ENCODE assay signal across 8 cellular contexts in genomic region chr17:7280519-7281073, GRCh38. TPM values are rescaled to one million over a fixed set of nuclear protein-coding genes. Genes with fewer than 3 reads are reported as not detected.
DNase-seq lines count a peak whose midpoint lies in the region; ATAC-seq and TF ChIP-seq lines count a peak whose summit lies in the region.

No MANE protein-coding gene starts in this region.

- TF ChIP-seq CTCF in OCI-LY7 (conservative IDR thresholded peaks at IDR 0.05; ENCODE audit: low read length) = peak; percentile 96
- TF ChIP-seq CTCF in epithelial cell of esophagus (IDR thresholded peaks at IDR 0.05; ENCODE audit: insufficient read depth, low read depth, low read length, missing control alignments) = peak; percentile 92
- peak; percentile 90 for TF ChIP-seq CTCF in mucosa of descending colon (IDR thresholded peaks at IDR 0.05)

- no peaks in the 10 kb centered on the region for H3K79me2 ChIP-seq in OCI-LY7 (ENCODE audit: insufficient read depth, low read depth, low read length)

- H3K4me3 ChIP-seq in OCI-LY7 (ENCODE audit: low read depth, low read length, poor library complexity, severe bottlenecking) (peak overlapping the region; percentile 59), epithelial cell of esophagus (ENCODE audit: low read length) (peak overlapping the region; percentile 48), mucosa of descending colon (peak overlapping the region; percentile 9)

- ATAC-seq in GM18873 (IDR thresholded peaks at IDR 0.05; ENCODE audit: low FRiP score, unreplicated experiment) (peak; percentile 50), mucosa of descending colon (peak; percentile 83)

- no peaks in the 10 kb centered on the region for H4K20me1 ChIP-seq in OCI-LY7 (ENCODE audit: insufficient read depth, low read length)

- intact Hi-C loops in OCI-LY7 (cut with micrococcal nuclease; ENCODE audit: unreplicated experiment) (loop anchor here (1.0 to 2.0 kb wide), 5 partner anchors 16 to 235 kb away; partner anchors contain the start of genes ACAP1, KCTD11 and TMEM102), mucosa of descending colon (cut with DNase I, micrococcal nuclease) (no loop called here)

- BruUV-seq in OCI-LY7 (replicated peaks; lab: Mats Ljungman, UMichigan) = no TSS peak

- H3K9me3 ChIP-seq in OCI-LY7 (ENCODE audit: low read length) (no peaks in the 10 kb centered on the region), mucosa of descending colon (no peaks in the 10 kb centered on the region)

- CTCF ChIA-PET in OCI-LY7 (lab: Charles Lee; ENCODE audit: unreplicated experiment) = interaction anchor here (0.5 to 1.0 kb wide), 3 partner anchors 16 to 203 kb away, joined by 3 to 4 read pairs (median 4); partner anchors contain the start of gene POLR2A

- DNase-seq in ACHN = peak; percentile 87
- peak; percentile 50 for DNase-seq in HS-5 (ENCODE audit: low read depth)
- peak; percentile 92 for DNase-seq in OCI-LY7 (ENCODE audit: low spot score)
- peak; percentile 82 for DNase-seq in activated T-cell treated with anti-CD3 and anti-CD28 coated beads for 4 hours
- peak; percentile 91 for DNase-seq in epithelial cell of esophagus (ENCODE audit: low read depth)
- peak; percentile 86 to 93 (median 88) for DNase-seq in mucosa of descending colon
- DNase-seq in stimulated activated CD8-positive, alpha-beta memory T cell treated with anti-CD3 and anti-CD28 coated beads, Interleukin-2, amount 100 ng/mL, for 48 hours (ENCODE audit: low read depth in 2 of 2) = peak; percentile 67 to 78

- in situ Hi-C loops in ACHN (cut with HindIII; ENCODE audit: low pct_ligation_motif_present, low pct_unique_long_range_greater_than_20kb, low sequenced_read_pairs) = no loop called here

- no peaks in the 10 kb centered on the region for H3K9me2 ChIP-seq in OCI-LY7 (ENCODE audit: insufficient read depth, low read length)

- peak overlapping the region; percentile 85; the same call in 1 of the 2 replicates for H2AFZ ChIP-seq in OCI-LY7 (ENCODE audit: low read length)

- peak overlapping the region; percentile 88 for H3K4me2 ChIP-seq in OCI-LY7 (ENCODE audit: low read length)

- H3K4me1 ChIP-seq in OCI-LY7 (ENCODE audit: insufficient read depth, low read length, poor library complexity, severe bottlenecking) (peaks cover 32% of the 10 kb centered on the region), mucosa of descending colon (ENCODE audit: low read depth) (peaks cover 27% of the 10 kb centered on the region)

- peak overlapping the region; percentile 57 for H3K27ac ChIP-seq in OCI-LY7 (ENCODE audit: low read depth, low read length, poor library complexity, severe bottlenecking)

- POLR2A ChIA-PET in OCI-LY7 (lab: Charles Lee) = interaction anchor here (0.6 to 1.3 kb wide), 3 partner anchors 11 to 24 kb away, joined by 3 to 5 read pairs (median 3); no protein-coding TSS in a partner anchor

- H3K36me3 ChIP-seq in OCI-LY7 (ENCODE audit: insufficient read depth, low read length) (no peaks in the 10 kb centered on the region), mucosa of descending colon (ENCODE audit: low read depth) (no peaks in the 10 kb centered on the region)

RNA-seq across cellular contexts. Expression of gene SLC2A4, which starts 0.9 kb away (rescaled TPM):
- 0.49 and 0.63 TPM in 2 replicates for total RNA-seq in OCI-LY7 (2014; rRNA removed; shearing (Covaris generic))
- total RNA-seq in OCI-LY7 (2022) (0.30 and 0.61 TPM in 2 replicates), mucosa of descending colon (10 to 100 TPM in 1 of 3 donors, 1 to 10 TPM in 2; 5.3 to 78.2 (median 6.1) TPM)

RNA-seq across cellular contexts. Expression of gene YBX2, which starts 13.8 kb away (rescaled TPM):
- total RNA-seq in OCI-LY7 (2014; rRNA removed; shearing (Covaris generic)) = 9.8 and 12.8 TPM in 2 replicates
- total RNA-seq in OCI-LY7 (2022) (6.7 and 11.8 TPM in 2 replicates), mucosa of descending colon (10 to 100 TPM; 17.9 to 71.4 (median 37.8) TPM)

RNA-seq across cellular contexts. Expression of gene CLDN7, which starts 18.3 kb away (rescaled TPM):
- total RNA-seq in OCI-LY7 (2014; rRNA removed; shearing (Covaris generic)) = 0.28 TPM in 1 of 2 replicates, not detected in the other
- total RNA-seq in OCI-LY7 (2022) (0.32 and 0.65 TPM in 2 replicates), mucosa of descending colon (1,000 to 10,000 TPM in 1 of 3 donors, 100 to 1,000 TPM in 2; 586 to 1,244 (median 934) TPM)

RNA-seq across cellular contexts. Expression of gene EIF5A, which starts 26.8 kb away (rescaled TPM):
- total RNA-seq in OCI-LY7 (2014; rRNA removed; shearing (Covaris generic)) = 491 and 519 TPM in 2 replicates
- 692 and 803 TPM in 2 replicates for total RNA-seq in OCI-LY7 (2022)
- total RNA-seq in mucosa of descending colon = 100 to 1,000 TPM; 281 to 492 (median 313) TPM

RNA-seq across cellular contexts. Expression of gene ELP5, which starts 28.6 kb away (rescaled TPM):
- total RNA-seq in OCI-LY7 (2014; rRNA removed; shearing (Covaris generic)) = 71.7 and 84.6 TPM in 2 replicates
- total RNA-seq in OCI-LY7 (2022) (96.8 and 97.3 TPM in 2 replicates), mucosa of descending colon (10 to 100 TPM; 34.9 to 45.6 (median 42.2) TPM)

Comparison
In these comparisons a context has a peak if more than half of its experiments do, and no peak if none do; other contexts are left out.
1. Peak in every context shown above with its lines: DNase-seq, ATAC-seq, H3K4me3 ChIP-seq and H3K27ac ChIP-seq.
2. H3K4me3 ChIP-seq: peak in every context shown above with its lines; median percentile 59 in OCI-LY7; 48 in epithelial cell of esophagus; 9 in mucosa of descending colon.
3. RNA of gene CLDN7, which starts 18.3 kb away (total RNA-seq): 586 to 1,244 TPM in mucosa of descending colon; 0.28 to 0.65 TPM in OCI-LY7; every median in the first group is over 100 times any median in the second.